In genomic region chr22:22921575-22921974, GRCh38 we compare ENCODE assay signal across 20 cellular contexts. TPM values are rescaled to one million over a fixed set of nuclear protein-coding genes. Genes with fewer than 3 reads are reported as not detected.
DNase-seq lines count a peak whose midpoint lies in the region; ATAC-seq and TF ChIP-seq lines count a peak whose summit lies in the region.
"Had no signal": no experiment of that assay in that cellular context is flagged by ENCODE, and none has a peak within 500 bp of the region (broad histone marks: within the 10 kb centered on the region; RNA-seq: fewer than 3 reads in every experiment).

No MANE protein-coding gene starts in this region.

- H3K27ac ChIP-seq in OCI-LY3 (ENCODE audit: low read length) (0 out of 2 replicates have a peak overlapping the region, but pooled peaks have one; percentile 7), endodermal cell (ENCODE audit: low read depth, low read length) (no peak overlapping the region)
- H3K27ac ChIP-seq: 22Rv1 had no signal

- no TSS peak for BruUV-seq in Calu3 (replicated peaks; lab: Mats Ljungman, UMichigan)

- peaks cover 22% of the 10 kb centered on the region for H3K4me1 ChIP-seq in OCI-LY3 (ENCODE audit: low read length)
- peaks cover 13% of the 10 kb centered on the region for H3K4me1 ChIP-seq in endodermal cell (ENCODE audit: control insufficient read depth, insufficient read depth, low read length)

- no peak overlapping the region for H3K4me2 ChIP-seq in OCI-LY3 (ENCODE audit: low read length)

- H3K36me3 Mint-ChIP-seq in activated naive CD4-positive, alpha-beta T cell treated with anti-CD3 and anti-CD28 coated beads, Interleukin-2, amount 50 U/mL, for 24 hours = no peaks in the 10 kb centered on the region
- H3K36me3 Mint-ChIP-seq in activated naive CD4-positive, alpha-beta T cell treated with anti-CD3 and anti-CD28 coated beads, Interleukin-2, amount 10 ng/mL, durations not matched to agents 7 days and 5 days = no peaks in the 10 kb centered on the region
- no peaks in the 10 kb centered on the region for H3K36me3 Mint-ChIP-seq in endodermal cell (ENCODE audit: low read depth)
- no peaks in the 10 kb centered on the region for H3K36me3 Mint-ChIP-seq in stimulated activated memory B cell treated with anti-CD40 and anti-IgM and Interleukin-4, amounts not matched to agents 10 μg/mL and 1 μg/mL and 100 μg/mL, for 72 hours
- H3K36me3 Mint-ChIP-seq in Calu3 (ENCODE audit: insufficient read depth, unreplicated experiment) = no peaks in the 10 kb centered on the region

- no peaks in the 10 kb centered on the region for H4K20me1 ChIP-seq in OCI-LY3 (ENCODE audit: insufficient read depth, low read length)

- 90 to 92% methylated on average over 7 to 8 of the region's 8 CpGs for WGBS in endodermal cell (ENCODE audit: insufficient coverage in 1 of 2, insufficient read length in 1 of 2), 2 experiments

- no peak for DNase-seq in activated naive CD4-positive, alpha-beta T cell treated with anti-CD3 and anti-CD28 coated beads, Interleukin-2, amount 10 ng/mL, durations not matched to agents 7 days and 5 days
- DNase-seq in endodermal cell = no peak
- DNase-seq in D341Med (ENCODE audit: low spot score) = no peak
- DNase-seq in GM20000 (ENCODE audit: low spot score) = no peak
- no peak for DNase-seq in Calu3
- DNase-seq: C1 segment of cervical spinal cord; CD4-positive, alpha-beta T cell; DMS153; DMS79 treated with DMSO at 0.1 percent for 48 hours; GDM1; HCEC 1CT; HFFc6; IMR-90 had no signal

- H3K4me3 ChIP-seq in OCI-LY3 (ENCODE audit: low read length) (no peak overlapping the region), endodermal cell (ENCODE audit: low read length) (no peak overlapping the region)

- no peaks in the 10 kb centered on the region for H3K9me3 ChIP-seq in OCI-LY3 (ENCODE audit: insufficient read depth, low read length)
- H3K9me3 ChIP-seq in endodermal cell (ENCODE audit: control insufficient read depth, low read length) = no peaks in the 10 kb centered on the region

- intact Hi-C loops in Calu3 (cut with micrococcal nuclease; ENCODE audit: unreplicated experiment) = no loop called here

- H3K27ac Mint-ChIP-seq in activated naive CD4-positive, alpha-beta T cell treated with anti-CD3 and anti-CD28 coated beads, Interleukin-2, amount 50 U/mL, for 24 hours = peak overlapping the region; percentile 30
- H3K27ac Mint-ChIP-seq in activated naive CD4-positive, alpha-beta T cell treated with anti-CD3 and anti-CD28 coated beads, Interleukin-2, amount 10 ng/mL, durations not matched to agents 7 days and 5 days = no peak overlapping the region
- H3K27ac Mint-ChIP-seq in endodermal cell (peak overlapping the region; percentile 36), Calu3 (ENCODE audit: unreplicated experiment) (no peak overlapping the region)
- H3K27ac Mint-ChIP-seq in stimulated activated memory B cell treated with anti-CD40 and anti-IgM and Interleukin-4, amounts not matched to agents 10 μg/mL and 1 μg/mL and 100 μg/mL, for 72 hours = peak overlapping the region; percentile 9
- H3K27ac Mint-ChIP-seq: CD4-positive, alpha-beta T cell; HFFc6 had no signal

- no peaks in the 10 kb centered on the region for H3K9me3 Mint-ChIP-seq in activated naive CD4-positive, alpha-beta T cell treated with anti-CD3 and anti-CD28 coated beads, Interleukin-2, amount 50 U/mL, for 24 hours
- no peaks in the 10 kb centered on the region for H3K9me3 Mint-ChIP-seq in activated naive CD4-positive, alpha-beta T cell treated with anti-CD3 and anti-CD28 coated beads, Interleukin-2, amount 10 ng/mL, durations not matched to agents 7 days and 5 days
- H3K9me3 Mint-ChIP-seq in endodermal cell = no peaks in the 10 kb centered on the region
- H3K9me3 Mint-ChIP-seq in stimulated activated memory B cell treated with anti-CD40 and anti-IgM and Interleukin-4, amounts not matched to agents 10 μg/mL and 1 μg/mL and 100 μg/mL, for 72 hours = no peaks in the 10 kb centered on the region
- H3K9me3 Mint-ChIP-seq in Calu3 (ENCODE audit: low read depth, unreplicated experiment) = no peaks in the 10 kb centered on the region
- H3K9me3 Mint-ChIP-seq: CD4-positive, alpha-beta T cell; HFFc6 had no signal

- no peak overlapping the region for H3K4me3 Mint-ChIP-seq in activated naive CD4-positive, alpha-beta T cell treated with anti-CD3 and anti-CD28 coated beads, Interleukin-2, amount 50 U/mL, for 24 hours
- no peak overlapping the region for H3K4me3 Mint-ChIP-seq in activated naive CD4-positive, alpha-beta T cell treated with anti-CD3 and anti-CD28 coated beads, Interleukin-2, amount 10 ng/mL, durations not matched to agents 7 days and 5 days
- H3K4me3 Mint-ChIP-seq in endodermal cell = no peak overlapping the region
- H3K4me3 Mint-ChIP-seq in stimulated activated memory B cell treated with anti-CD40 and anti-IgM and Interleukin-4, amounts not matched to agents 10 μg/mL and 1 μg/mL and 100 μg/mL, for 72 hours = peak overlapping the region; percentile 38
- no peak overlapping the region for H3K4me3 Mint-ChIP-seq in Calu3 (ENCODE audit: low read depth, unreplicated experiment)
- H3K4me3 Mint-ChIP-seq: CD4-positive, alpha-beta T cell; HFFc6 had no signal

- H3K9ac ChIP-seq in OCI-LY3 (ENCODE audit: low read length) (no peak overlapping the region), endodermal cell (ENCODE audit: extremely low read depth, low read length, poor library complexity, severe bottlenecking) (no peak overlapping the region)

- H3K27me3 Mint-ChIP-seq in activated naive CD4-positive, alpha-beta T cell treated with anti-CD3 and anti-CD28 coated beads, Interleukin-2, amount 50 U/mL, for 24 hours = no peaks in the 10 kb centered on the region
- peaks cover 80% of the 10 kb centered on the region for H3K27me3 Mint-ChIP-seq in activated naive CD4-positive, alpha-beta T cell treated with anti-CD3 and anti-CD28 coated beads, Interleukin-2, amount 10 ng/mL, durations not matched to agents 7 days and 5 days
- H3K27me3 Mint-ChIP-seq in endodermal cell (ENCODE audit: insufficient read depth) = peaks cover 28% of the 10 kb centered on the region
- no peaks in the 10 kb centered on the region for H3K27me3 Mint-ChIP-seq in stimulated activated memory B cell treated with anti-CD40 and anti-IgM and Interleukin-4, amounts not matched to agents 10 μg/mL and 1 μg/mL and 100 μg/mL, for 72 hours
- peaks cover 100% of the 10 kb centered on the region for H3K27me3 Mint-ChIP-seq in Calu3 (ENCODE audit: unreplicated experiment)
- H3K27me3 Mint-ChIP-seq: CD4-positive, alpha-beta T cell had no signal

- ATAC-seq in stimulated activated memory B cell treated with anti-CD40 and anti-IgM and Interleukin-4, amounts not matched to agents 10 μg/mL and 1 μg/mL and 100 μg/mL, for 72 hours = no peak

- H3K27me3 ChIP-seq in OCI-LY3 (ENCODE audit: low read depth, low read length) (no peaks in the 10 kb centered on the region), endodermal cell (ENCODE audit: control insufficient read depth, insufficient read depth, low read length, poor library complexity, severe bottlenecking) (no peaks in the 10 kb centered on the region)

- no peak overlapping the region for H2AFZ ChIP-seq in OCI-LY3 (ENCODE audit: low read depth, low read length)

- no peaks in the 10 kb centered on the region for H3K4me1 Mint-ChIP-seq in activated naive CD4-positive, alpha-beta T cell treated with anti-CD3 and anti-CD28 coated beads, Interleukin-2, amount 50 U/mL, for 24 hours
- H3K4me1 Mint-ChIP-seq in activated naive CD4-positive, alpha-beta T cell treated with anti-CD3 and anti-CD28 coated beads, Interleukin-2, amount 10 ng/mL, durations not matched to agents 7 days and 5 days = peaks cover 24% of the 10 kb centered on the region
- H3K4me1 Mint-ChIP-seq in endodermal cell (peaks cover 25% of the 10 kb centered on the region), Calu3 (ENCODE audit: low read depth, unreplicated experiment) (no peaks in the 10 kb centered on the region)
- peaks cover 75% of the 10 kb centered on the region for H3K4me1 Mint-ChIP-seq in stimulated activated memory B cell treated with anti-CD40 and anti-IgM and Interleukin-4, amounts not matched to agents 10 μg/mL and 1 μg/mL and 100 μg/mL, for 72 hours

- H3K36me3 ChIP-seq in OCI-LY3 (replicated peaks; ENCODE audit: low read depth, low read length) = peaks cover 8% of the 10 kb centered on the region
- H3K36me3 ChIP-seq in endodermal cell (ENCODE audit: control insufficient read depth, insufficient read depth, low read length) = no peaks in the 10 kb centered on the region

- CTCF ChIA-PET in activated naive CD4-positive, alpha-beta T cell treated with anti-CD3 and anti-CD28 coated beads, Interleukin-2, amount 10 ng/mL, durations not matched to agents 7 days and 5 days (lab: Charles Lee) = interaction anchor here (0.7 kb wide), 1 partner anchor 21 kb away, joined by 3 read pairs; no protein-coding TSS in a partner anchor
- CTCF ChIA-PET in Calu3 (lab: Charles Lee) = no interaction called here

- TF ChIP-seq CTCF in OCI-LY3 (IDR thresholded peaks at IDR 0.05; ENCODE audit: low read depth, low read length) (no peak), endodermal cell (conservative IDR thresholded peaks at IDR 0.05) (no peak), GM20000 (IDR thresholded peaks at IDR 0.05; ENCODE audit: extremely low read depth, missing control alignments) (no peak), Calu3 (IDR thresholded peaks at IDR 0.05; ENCODE audit: unreplicated experiment) (no peak)

- peaks cover 61% of the 10 kb centered on the region for H3K79me2 ChIP-seq in OCI-LY3 (ENCODE audit: low read length)

RNA-seq across cellular contexts. Expression of gene IGLL5, which starts 34.0 kb away (rescaled TPM):
- total RNA-seq in endodermal cell (not detected), Calu3 (2022) (not detected in 2 replicates)
- not detected for polyA plus RNA-seq in endodermal cell (2013, experiment 1 of 2)
- not detected for polyA plus RNA-seq in endodermal cell (2013, experiment 2 of 2)
- total RNA-seq: A673; CD4-positive, alpha-beta T cell; H4; HFFc6; HT-29; IMR-90 had no signal
- polyA plus RNA-seq: IMR-90 had no signal

Comparison
In these comparisons a context has a peak if more than half of its experiments do, and no peak if none do; other contexts are left out.
1. H3K27ac Mint-ChIP-seq: peak in activated naive CD4-positive, alpha-beta T cell treated with anti-CD3 and anti-CD28 coated beads, Interleukin-2, amount 50 U/mL, for 24 hours (single experiment), endodermal cell (single experiment) and stimulated activated memory B cell treated with anti-CD40 and anti-IgM and Interleukin-4, amounts not matched to agents 10 μg/mL and 1 μg/mL and 100 μg/mL, for 72 hours (single experiment); none in activated naive CD4-positive, alpha-beta T cell treated with anti-CD3 and anti-CD28 coated beads, Interleukin-2, amount 10 ng/mL, durations not matched to agents 7 days and 5 days (single experiment) and Calu3 (single experiment).